Comparison of ENCODE assay signal across 19 cellular contexts in the genomic region with DNA sequence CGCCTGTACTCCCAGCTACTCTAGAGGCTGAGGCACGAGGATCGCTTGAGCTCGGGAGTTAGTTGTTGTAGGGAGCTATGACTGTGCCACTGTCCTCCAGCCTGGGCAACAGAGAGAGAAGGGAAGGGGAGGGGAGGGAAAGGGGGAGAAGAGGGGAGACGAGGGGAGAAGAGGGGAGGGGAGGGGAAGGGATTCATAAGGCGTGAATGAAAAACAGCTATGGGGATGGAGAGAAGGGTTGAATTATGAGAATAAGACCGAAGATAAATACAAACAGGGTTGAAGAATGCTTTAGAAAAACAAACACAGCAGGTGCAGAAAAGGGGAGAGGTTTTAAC.
DNase-seq lines count a peak whose midpoint lies in the region; FAIRE-seq and TF ChIP-seq lines count a peak whose summit lies in the region.
"Had no signal": no experiment of that assay in that cellular context is flagged by ENCODE, and none has a peak within 500 bp of the region (broad histone marks: within the 10 kb centered on the region; RNA-seq: fewer than 3 reads in every experiment).

No MANE protein-coding gene starts in this region.

- no peaks in the 10 kb centered on the region for H3K36me3 Mint-ChIP-seq in IgD-negative memory B cell
- no peaks in the 10 kb centered on the region for H3K36me3 Mint-ChIP-seq in astrocyte (ENCODE audit: low read depth, unreplicated experiment)

- H3K23ac ChIP-seq in mesendoderm (ENCODE audit: low read length) = no peak overlapping the region

- no peak overlapping the region for H3K18ac ChIP-seq in mesendoderm (ENCODE audit: low read length)

- H3K4me2 ChIP-seq in astrocyte (ENCODE audit: low read length) (peak overlapping the region; percentile 75), mesendoderm (ENCODE audit: low read length) (no peak overlapping the region)

- H3K9me3 Mint-ChIP-seq in IgD-negative memory B cell (peaks cover 2 to 20% (median 14%) of the 10 kb centered on the region in 3 donors), astrocyte (ENCODE audit: unreplicated experiment) (peaks cover 15% of the 10 kb centered on the region)

- no peak overlapping the region for H2BK120ac ChIP-seq in mesendoderm (ENCODE audit: low read depth, low read length)

- H3K27ac ChIP-seq in astrocyte (ENCODE audit: low read depth, low read length) (no peak overlapping the region), mesendoderm (ENCODE audit: low read depth, low read length) (no peak overlapping the region)
- H3K27ac ChIP-seq: epithelial cell of prostate, heart right ventricle, tibial artery had no signal

- H3K56ac ChIP-seq in mesendoderm (ENCODE audit: low read length) = no peak overlapping the region

- peaks cover 0 to 5% (median 3%) of the 10 kb centered on the region in 3 donors for H3K4me1 Mint-ChIP-seq in IgD-negative memory B cell
- H3K4me1 Mint-ChIP-seq in astrocyte (ENCODE audit: low read depth, unreplicated experiment) = peaks cover 5% of the 10 kb centered on the region

- H3K27me3 Mint-ChIP-seq in IgD-negative memory B cell = peaks cover 63% of the 10 kb centered on the region
- H3K27me3 Mint-ChIP-seq in astrocyte (ENCODE audit: low read depth, unreplicated experiment) = peaks cover 73% of the 10 kb centered on the region

- no peaks in the 10 kb centered on the region for H3K36me3 ChIP-seq in astrocyte (ENCODE audit: insufficient read depth, low read length)
- no peaks in the 10 kb centered on the region for H3K36me3 ChIP-seq in mesendoderm (ENCODE audit: control insufficient read depth, insufficient read depth, low read length)
- H3K36me3 ChIP-seq: heart right ventricle, tibial artery had no signal

- TF ChIP-seq CTCF in astrocyte (IDR thresholded peaks at IDR 0.05; ENCODE audit: insufficient read depth, low read depth, low read length) = no peak

- no peak overlapping the region for H4K5ac ChIP-seq in mesendoderm (ENCODE audit: low read length)

- H2AK5ac ChIP-seq in mesendoderm (ENCODE audit: low read length) = no peak overlapping the region

- H3K79me2 ChIP-seq in astrocyte (ENCODE audit: insufficient read depth, low read length) (no peaks in the 10 kb centered on the region), mesendoderm (ENCODE audit: control insufficient read depth, insufficient read depth, low read length) (no peaks in the 10 kb centered on the region)

- no peaks in the 10 kb centered on the region for H3K9me3 ChIP-seq in astrocyte (ENCODE audit: insufficient read depth, low read depth, low read length)
- H3K9me3 ChIP-seq: heart right ventricle had no signal

- H3K4me1 ChIP-seq in astrocyte (ENCODE audit: insufficient read depth, low read length) = no peaks in the 10 kb centered on the region
- H3K4me1 ChIP-seq in mesendoderm (ENCODE audit: control insufficient read depth, low read depth, low read length) = peaks cover 2% of the 10 kb centered on the region

- H2BK15ac ChIP-seq in mesendoderm (replicated peaks; ENCODE audit: low read depth) = no peak overlapping the region

- H2BK5ac ChIP-seq in mesendoderm (ENCODE audit: low read length) = no peak overlapping the region

- FAIRE-seq in astrocyte (lab: Jason Lieb, UNC) = no peak

- H3K9ac ChIP-seq in astrocyte (ENCODE audit: low read length) = no peak overlapping the region
- H3K9ac ChIP-seq in mesendoderm (ENCODE audit: low read length) = no peak overlapping the region

- H3K4me3 ChIP-seq in astrocyte (ENCODE audit: insufficient read depth, low read depth, low read length) (peak overlapping the region; percentile 23), mesendoderm (ENCODE audit: low read length) (no peak overlapping the region)
- H3K4me3 ChIP-seq: heart right ventricle, tibial artery had no signal

- DNase-seq in ELR (ENCODE audit: low read depth) (peak; percentile 45), astrocyte (ENCODE audit: low read depth) (no peak), mesendoderm (peak; percentile 48), foreskin melanocyte (no peak), midbrain (lab: John Stamatoyannopoulos, UW) (no peak), NCI-H2196 treated with DMSO at 0.1 percent for 48 hours (lab: John Stamatoyannopoulos, UW; ENCODE audit: unreplicated experiment) (no peak)
- DNase-seq in activated CD4-positive, alpha-beta T cell treated with anti-CD3 and anti-CD28 coated beads, Interleukin-2, amount 50 U/mL, for 1 hour = no peak
- DNase-seq: activated CD4-positive, alpha-beta T cell treated with anti-CD3 and anti-CD28 coated beads, Interleukin-2, amount 50 U/mL, for 4 hours; activated T-cell treated with anti-CD3 and anti-CD28 coated beads, Interleukin-2, amount 50 U/mL, for 72 hours; CD4-positive, alpha-beta T cell; GDM1; heart right ventricle; left ventricle myocardium superior; NCI-H1417 treated with DMSO at 0.1 percent for 48 hours; T1000; tibial artery had no signal

- no CpG with 5 or more reads among the region's 7 CpGs for WGBS in mesendoderm (ENCODE audit: extremely low coverage, insufficient coverage, low lambda C conversion rate)

- H4K8ac ChIP-seq in mesendoderm (ENCODE audit: low read depth, low read length) = no peak overlapping the region

- H3K27me3 ChIP-seq in astrocyte (ENCODE audit: insufficient read depth, low read length) (peaks cover 40% of the 10 kb centered on the region), mesendoderm (ENCODE audit: insufficient read depth, low read length, poor library complexity) (peaks cover 44% of the 10 kb centered on the region)

- no peaks in the 10 kb centered on the region for H4K20me1 ChIP-seq in astrocyte (ENCODE audit: insufficient read depth, low read length)

- no peak overlapping the region for H3K4me3 Mint-ChIP-seq in IgD-negative memory B cell
- H3K4me3 Mint-ChIP-seq in astrocyte (ENCODE audit: unreplicated experiment) = peak overlapping the region; percentile 79
- H3K4me3 Mint-ChIP-seq: CD4-positive, alpha-beta T cell had no signal

- H3K27ac Mint-ChIP-seq in IgD-negative memory B cell (peak overlapping the region in 2 of 3 donors; percentile 28 to 96), astrocyte (ENCODE audit: unreplicated experiment) (no peak overlapping the region)
- H3K27ac Mint-ChIP-seq: CD4-positive, alpha-beta T cell; nephron progenitor cell had no signal

- H3K4ac ChIP-seq in mesendoderm (ENCODE audit: low read depth, low read length) = no peak overlapping the region

- no peak overlapping the region for H2AFZ ChIP-seq in astrocyte (ENCODE audit: low read depth, low read length)

- no peaks in the 10 kb centered on the region for H3K79me1 ChIP-seq in mesendoderm (ENCODE audit: low read length)

Comparison
In these comparisons a context has a peak if more than half of its experiments do, and no peak if none do; other contexts are left out.
1. DNase-seq: peak in ELR (single experiment) and mesendoderm (single experiment); none in astrocyte (single experiment), foreskin melanocyte (single experiment), activated CD4-positive, alpha-beta T cell treated with anti-CD3 and anti-CD28 coated beads, Interleukin-2, amount 50 U/mL, for 1 hour (single experiment), midbrain (single experiment) and NCI-H2196 treated with DMSO at 0.1 percent for 48 hours (single experiment).